8 cellular contexts compared by ENCODE assay signal in genomic region chr2:105545731-105546622, GRCh38.
DNase-seq lines count a peak whose midpoint lies in the region; ATAC-seq and TF ChIP-seq lines count a peak whose summit lies in the region.

No MANE protein-coding gene starts in this region.

- intact Hi-C loops in prostate gland (cut with DNase I): no loop called here

- H3K27ac ChIP-seq in prostate gland: no peak overlapping the region

- no peaks in the 10 kb centered on the region for H3K9me3 ChIP-seq in prostate gland

- no peaks in the 10 kb centered on the region for H3K27me3 ChIP-seq in prostate gland (replicated peaks; ENCODE audit: insufficient read depth)

- 32% methylated on average over 10 of the region's 10 CpGs for WGBS in prostate gland

- H3K4me1 ChIP-seq in prostate gland (replicated peaks): no peaks in the 10 kb centered on the region

- no peak for ATAC-seq in HG03025 (IDR thresholded peaks at IDR 0.05; ENCODE audit: low FRiP score, unreplicated experiment)

- in situ Hi-C loops in GM13976 (cut with MboI; ENCODE audit: low sequenced_read_pairs, unreplicated experiment): no loop called here

- peak; percentile 81 for TF ChIP-seq CTCF in GM13976 (IDR thresholded peaks at IDR 0.05; ENCODE audit: borderline replicate concordance, control extremely low read depth, extremely low read depth, insufficient read depth, missing control alignments)
- peak; percentile 47 to 65 (median 60) for TF ChIP-seq CTCF in prostate gland (IDR thresholded peaks at IDR 0.05)

- TF ChIP-seq POLR2A in prostate gland (IDR thresholded peaks at IDR 0.05): no peak

- H3K4me3 ChIP-seq in prostate gland: no peak overlapping the region

- DNase-seq in 8988T: peak; percentile 63
- DNase-seq in GM13976 (ENCODE audit: low spot score): peak; percentile 73
- DNase-seq in Kasumi-1 (lab: John Stamatoyannopoulos, UW): peak; percentile 65 to 70
- DNase-seq in SHP77 treated with DMSO at 0.1 percent for 48 hours (lab: John Stamatoyannopoulos, UW): peak; percentile 36
- DNase-seq in activated effector memory CD4-positive, alpha-beta T cell treated with anti-CD3 and anti-CD28 coated beads, Interleukin-2, amount 50 U/mL, for 16 hours: peak; percentile 88
- DNase-seq in globus pallidus (ENCODE audit: low spot score): peak; percentile 19
- peak; percentile 44 for DNase-seq in prostate gland (ENCODE audit: low spot score)

- no peaks in the 10 kb centered on the region for H3K36me3 ChIP-seq in prostate gland

Comparison
In these comparisons a context has a peak if more than half of its experiments do, and no peak if none do; other contexts are left out.
1. DNase-seq: peak in every context shown above with its lines; median percentile 88 in activated effector memory CD4-positive, alpha-beta T cell treated with anti-CD3 and anti-CD28 coated beads, Interleukin-2, amount 50 U/mL, for 16 hours; 73 in GM13976; 68 in Kasumi-1; 63 in 8988T; 44 in prostate gland; 36 in SHP77 treated with DMSO at 0.1 percent for 48 hours; 19 in globus pallidus.